In genomic region chr13:110536006-110536693, GRCh38 we compare ENCODE assay signal across 9 cellular contexts. TPM values are rescaled to one million over a fixed set of nuclear protein-coding genes. Genes with fewer than 3 reads are reported as not detected.
DNase-seq lines count a peak whose midpoint lies in the region; ATAC-seq and TF ChIP-seq lines count a peak whose summit lies in the region.
"Had no signal": no experiment of that assay in that cellular context is flagged by ENCODE, and none has a peak within 500 bp of the region (broad histone marks: within the 10 kb centered on the region; RNA-seq: fewer than 3 reads in every experiment).

No MANE protein-coding gene starts in this region.

- H3K4me3 ChIP-seq in stomach: no peak overlapping the region

- H3K27me3 ChIP-seq in stomach: no peaks in the 10 kb centered on the region

- H3K27ac ChIP-seq in stomach: peak overlapping the region in 4 of 5 donors; percentile 49 to 63 (median 55)

- ATAC-seq in HG02759 (IDR thresholded peaks at IDR 0.05; ENCODE audit: unreplicated experiment): peak; percentile 50
- peak; percentile 64 to 78 for ATAC-seq in left cardiac atrium
- no peak for ATAC-seq in GM18909 (IDR thresholded peaks at IDR 0.05; ENCODE audit: poor library complexity, unreplicated experiment)
- no peak for ATAC-seq in HG03342 (IDR thresholded peaks at IDR 0.05; ENCODE audit: unreplicated experiment)

- TF ChIP-seq EP300 in stomach (IDR thresholded peaks at IDR 0.05): no peak

- H3K4me1 ChIP-seq in stomach: peaks cover 29 to 93% (median 56%) of the 10 kb centered on the region in 4 donors

- H3K36me3 ChIP-seq in stomach: peaks cover 0 to 7% (median 0%) of the 10 kb centered on the region in 4 donors

- WGBS in stomach, 5 donors: 77 to 84% (median 79%) methylated on average over 15 to 18 of the region's 18 CpGs

- no peak for TF ChIP-seq POLR2A in stomach (IDR thresholded peaks at IDR 0.05)

- H3K9me3 ChIP-seq in stomach: no peaks in the 10 kb centered on the region

- intact Hi-C loops in left cardiac atrium (cut with DNase I) (no loop called here), stomach (cut with DNase I; ENCODE audit: low total_unique reads) (no loop called here)

- DNase-seq in SKM-1 (lab: John Stamatoyannopoulos, UW; ENCODE audit: unreplicated experiment) (peak; percentile 98), left cardiac atrium (peak; percentile 47), stomach (no peak), SW 1271 (lab: John Stamatoyannopoulos, UW) (no peak)
- DNase-seq in activated effector memory CD4-positive, alpha-beta T cell treated with Interleukin-2 at 50 U/mL for 16 hours: no peak
- DNase-seq: NCI-H2029 had no signal

- no peak for TF ChIP-seq CTCF in stomach (IDR thresholded peaks at IDR 0.05)

RNA-seq across cellular contexts. Expression of gene RAB20, which starts 25.4 kb away (rescaled TPM):
- total RNA-seq in left cardiac atrium (10 to 100 TPM; 12.7 to 24.3 TPM), stomach (10 to 100 TPM; 11.7 to 44.6 (median 20.0) TPM)
- 10 to 100 TPM; 25.5 to 41.8 (median 36.0) TPM for polyA plus RNA-seq in stomach

Comparison
In these comparisons a context has a peak if more than half of its experiments do, and no peak if none do; other contexts are left out.
1. ATAC-seq: peak in HG02759 (single experiment) and left cardiac atrium (2 of 2); none in GM18909 (single experiment) and HG03342 (single experiment).
2. DNase-seq: peak in SKM-1 (single experiment) and left cardiac atrium (single experiment); none in stomach (single experiment), activated effector memory CD4-positive, alpha-beta T cell treated with Interleukin-2 at 50 U/mL for 16 hours (single experiment) and SW 1271 (0 of 2).